8 cellular contexts compared by ENCODE assay signal in the genomic region with DNA sequence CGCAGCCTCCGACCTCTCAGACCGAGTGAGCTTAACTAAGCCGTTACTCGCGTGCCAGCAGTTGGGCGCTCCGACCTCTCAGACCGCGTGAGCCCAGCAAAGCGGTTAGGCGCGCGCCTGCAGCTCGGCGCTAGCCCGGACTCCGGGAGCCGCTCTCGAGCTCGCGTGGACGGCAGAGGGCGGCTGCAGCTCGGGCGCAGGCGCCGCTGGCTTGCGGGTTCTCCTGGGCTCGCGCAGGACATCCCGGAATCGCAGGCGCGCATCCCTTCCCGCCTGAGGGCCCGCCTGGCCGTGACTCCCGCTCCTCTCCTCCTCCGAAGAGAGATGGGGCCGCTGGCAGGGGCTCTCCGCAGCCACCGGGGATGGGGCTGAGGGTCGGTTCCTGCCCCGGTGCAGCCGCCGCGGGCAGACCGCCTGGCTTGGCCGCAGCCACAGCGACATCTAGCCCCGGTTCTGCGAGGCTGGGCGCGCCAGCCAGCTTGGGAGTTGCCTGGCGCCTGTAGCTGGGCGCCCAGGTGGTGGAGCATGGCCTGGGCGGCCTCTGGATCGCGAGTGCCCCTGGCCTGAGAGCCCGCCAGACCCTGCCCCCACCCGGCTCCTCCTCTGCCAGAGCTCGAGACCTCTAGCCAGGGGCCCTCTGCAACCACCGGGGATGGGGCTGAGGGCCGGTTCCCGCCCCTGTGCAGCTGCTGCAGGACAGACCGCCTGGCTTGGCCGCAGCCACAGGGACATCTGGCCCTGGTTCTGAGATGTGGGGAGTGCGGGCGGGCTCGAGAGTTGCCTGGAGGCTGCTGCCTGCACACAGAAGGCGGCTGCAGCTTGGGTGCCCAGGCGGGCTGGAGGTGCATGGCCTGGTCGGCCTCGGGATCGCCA.
DNase-seq lines count a peak whose midpoint lies in the region; TF ChIP-seq lines count a peak whose summit lies in the region.
"Not testable (repeated sequence)": the region's sequence is repeated elsewhere in the genome, so short reads cannot be mapped to it uniquely, and the experiment has no call there.

No MANE protein-coding gene starts in this region.

- H3K36me3 ChIP-seq in brain microvascular endothelial cell (replicated peaks), result not testable (repeated sequence)

- H3K4me3 ChIP-seq in HL-60 (replicated peaks; ENCODE audit: insufficient read depth, low read length) (peak overlapping the region; percentile 20), brain microvascular endothelial cell (ENCODE audit: low read depth, low read length) (peak overlapping the region; percentile 26)

- H3K27me3 ChIP-seq in HL-60 (ENCODE audit: insufficient read depth, poor library complexity, severe bottlenecking) (peaks cover 12% of the 10 kb centered on the region), brain microvascular endothelial cell (replicated peaks) (peaks cover 26% of the 10 kb centered on the region)

- DNase-seq in AG08395 (ENCODE audit: low spot score), result peak; percentile 50
- peak; percentile 41 to 63 for DNase-seq in HL-60 (ENCODE audit: low read depth in 1 of 2, low spot score in 1 of 2)
- DNase-seq in NCI-H82 treated with DMSO at 0.1 percent for 48 hours (lab: John Stamatoyannopoulos, UW; ENCODE audit: unreplicated experiment), result peak; percentile 31
- peak; percentile 63 to 69 for DNase-seq in activated CD4-positive, alpha-beta T cell treated with anti-CD3 and anti-CD28 coated beads, Interleukin-2, amount 50 U/mL, for 48 hours
- DNase-seq in brain microvascular endothelial cell, result peak; percentile 32
- peak; percentile 12 to 82 (median 68) for DNase-seq in head of caudate nucleus
- peak; percentile 25 for DNase-seq in myocyte (ENCODE audit: low read depth)
- peak; percentile 52 for DNase-seq in stimulated activated CD4-positive, alpha-beta T cell treated with anti-CD3 and anti-CD28 coated beads, Interleukin-4, amount 100 ng/mL, for 1 hour

- not testable (repeated sequence) for TF ChIP-seq CTCF in HL-60 (IDR thresholded peaks at IDR 0.05; ENCODE audit: insufficient read depth, low read length); brain microvascular endothelial cell (IDR thresholded peaks at IDR 0.05; ENCODE audit: low read depth, low read length, missing control alignments)

- in situ Hi-C loops in brain microvascular endothelial cell (cut with HindIII; ENCODE audit: low pct_ligation_motif_present, low sequenced_read_pairs), result not testable (repeated sequence)

- H3K27ac ChIP-seq in HL-60 (replicated peaks); brain microvascular endothelial cell: not testable (repeated sequence)

- intact Hi-C loops in head of caudate nucleus (cut with DNase I), result not testable (repeated sequence)
